ENCODE assay signal across 20 cellular contexts in genomic region chr4:165514739-165515138, GRCh38.
"Had no signal": no experiment of that assay in that cellular context is flagged by ENCODE, and none has a peak within 500 bp of the region (broad histone marks: within the 10 kb centered on the region; RNA-seq: fewer than 3 reads in every experiment).

No MANE protein-coding gene starts in this region.

- ATAC-seq: gastrocnemius medialis; heart left ventricle; left lung; naive thymus-derived CD8-positive, alpha-beta T cell; right cardiac atrium; stimulated activated effector memory CD8-positive, alpha-beta T cell treated with anti-CD3 and anti-CD28 coated beads, Interleukin-12 subunit alpha, Interleukin-12 subunit beta, amount 100 ng/mL, for 72 hours had no signal

- DNase-seq: effector memory CD4-positive, alpha-beta T cell; foreskin fibroblast; gastrocnemius medialis; heart left ventricle; kidney; left lung; naive thymus-derived CD8-positive, alpha-beta T cell; nephron progenitor cell; nucleus accumbens; right cardiac atrium; sigmoid colon; stimulated activated CD4-positive, alpha-beta T cell treated with anti-CD3 and anti-CD28 coated beads, Interleukin-2, amount 100 ng/mL, for 24 hours; stimulated activated CD4-positive, alpha-beta T cell treated with anti-CD3 and anti-CD28 coated beads, Interleukin-4, amount 100 ng/mL, for 24 hours; stimulated activated naive CD4-positive, alpha-beta T cell treated with Interleukin-2 at 50 U/mL for 16 hours; stomach; thyroid gland; trophoblast cell had no signal

- H3K4me1 ChIP-seq: gastrocnemius medialis, heart left ventricle, left lung, prostate gland, thyroid gland had no signal

- H2AFZ ChIP-seq: hepatocyte had no signal

- H3K36me3 ChIP-seq: gastrocnemius medialis, heart left ventricle, left lung, prostate gland, sigmoid colon, stomach, thyroid gland had no signal

- H3K27me3 ChIP-seq: gastrocnemius medialis, heart left ventricle, hepatocyte, left lung, sigmoid colon, stomach, thyroid gland had no signal

- H3K79me2 ChIP-seq: hepatocyte had no signal

- H3K9me3 ChIP-seq: gastrocnemius medialis, heart left ventricle, left lung, prostate gland, sigmoid colon, stomach, thyroid gland had no signal

- H3K4me2 ChIP-seq: hepatocyte had no signal

- H3K4me3 ChIP-seq: gastrocnemius medialis, heart left ventricle, hepatocyte, left lung, prostate gland, sigmoid colon, stomach, thyroid gland had no signal

- H3K27ac ChIP-seq: gastrocnemius medialis, heart left ventricle, hepatocyte, left lung, prostate gland, sigmoid colon, stomach, thyroid gland had no signal
